Comparison of ENCODE assay signal across 17 cellular contexts in the genomic region with DNA sequence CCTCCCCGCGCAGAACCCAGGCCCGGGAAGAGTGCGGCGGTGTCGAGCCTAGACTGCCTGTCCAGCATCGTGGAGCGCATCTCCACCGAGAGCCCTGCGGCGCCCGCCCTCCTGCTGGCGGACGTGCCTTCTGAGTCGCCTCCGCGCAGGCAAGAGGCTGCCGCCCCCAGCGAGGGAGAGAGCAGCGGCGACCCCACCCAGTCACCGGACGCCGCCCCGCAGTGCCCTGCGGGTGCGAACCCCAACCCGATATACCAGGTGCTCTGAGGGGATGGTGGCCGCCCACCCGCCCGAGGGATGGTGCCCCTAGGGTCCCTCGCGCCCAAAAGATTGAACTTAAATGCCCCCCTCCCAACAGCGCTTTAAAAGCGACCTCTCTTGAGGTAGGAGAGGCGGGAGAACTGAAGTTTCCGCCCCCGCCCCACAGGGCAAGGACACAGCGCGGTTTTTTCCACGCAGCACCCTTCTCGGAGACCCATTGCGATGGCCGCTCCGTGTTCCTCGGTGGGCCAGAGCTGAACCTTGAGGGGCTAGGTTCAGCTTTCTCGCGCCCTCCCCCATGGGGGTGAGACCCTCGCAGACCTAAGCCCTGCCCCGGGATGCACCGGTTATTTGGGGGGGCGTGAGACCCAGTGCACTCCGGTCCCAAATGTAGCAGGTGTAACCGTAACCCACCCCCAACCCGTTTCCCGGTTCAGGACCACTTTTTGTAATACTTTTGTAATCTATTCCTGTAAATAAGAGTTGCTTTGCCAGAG. TPM values are rescaled to one million over a fixed set of nuclear protein-coding genes. Genes with fewer than 3 reads are reported as not detected.
DNase-seq lines count a peak whose midpoint lies in the region; FAIRE-seq and TF ChIP-seq lines count a peak whose summit lies in the region.
"Had no signal": no experiment of that assay in that cellular context is flagged by ENCODE, and none has a peak within 500 bp of the region (broad histone marks: within the 10 kb centered on the region; RNA-seq: fewer than 3 reads in every experiment).

No MANE protein-coding gene starts in this region.

- H3K4me1 ChIP-seq in BLaER1: no peaks in the 10 kb centered on the region; the same call in 1 of the 2 replicates
- H3K4me1 ChIP-seq in H9 (ENCODE audit: insufficient read depth, low read length): no peaks in the 10 kb centered on the region
- H3K4me1 ChIP-seq: HAP-1 had no signal

- H3K36me3 ChIP-seq in BLaER1 (no peaks in the 10 kb centered on the region), neural cell (ENCODE audit: insufficient read depth, low read length) (no peaks in the 10 kb centered on the region)
- H3K36me3 ChIP-seq: HAP-1 had no signal

- H3K27ac Mint-ChIP-seq in H9 (no peak overlapping the region), brain (peak overlapping the region in 1 of 5 experiments; percentile 26)
- H3K27ac Mint-ChIP-seq: activated T-cell treated with anti-CD3 and anti-CD28 coated beads, Interleukin-2, amount 50 U/mL, for 72 hours; memory B cell; T-helper 17 cell had no signal

- H2AK5ac ChIP-seq in H9 (ENCODE audit: insufficient read length, low read length): no peak overlapping the region

- no peak overlapping the region for H4K91ac ChIP-seq in H9 (ENCODE audit: insufficient read length, low read depth, low read length)

- H3K27me3 Mint-ChIP-seq in H9 (ENCODE audit: low read depth): peaks cover 5% of the 10 kb centered on the region
- peaks cover 2% of the 10 kb centered on the region for H3K27me3 Mint-ChIP-seq in brain

- H3K23ac ChIP-seq in H9 (ENCODE audit: insufficient read length, low read depth, low read length): no peak overlapping the region

- POLR2A ChIA-PET in GM10248 (lab: Yijun Ruan, JAX): no interaction called here

- no peak overlapping the region for H3T11ph ChIP-seq in H9 (ENCODE audit: low read length)

- H3K79me1 ChIP-seq in H9 (ENCODE audit: insufficient read depth, low read depth, low read length, poor library complexity, severe bottlenecking): no peaks in the 10 kb centered on the region

- H2BK120ac ChIP-seq in H9 (ENCODE audit: low read depth, low read length, poor library complexity, severe bottlenecking): no peak overlapping the region

- H3K27me3 ChIP-seq in BLaER1: peaks cover 67% of the 10 kb centered on the region
- H3K27me3 ChIP-seq in H9 (ENCODE audit: insufficient read depth, low read length): peaks cover 70% of the 10 kb centered on the region
- H3K27me3 ChIP-seq in neural cell (ENCODE audit: insufficient read depth, low read depth, low read length): peaks cover 82% of the 10 kb centered on the region

- peaks cover 11% of the 10 kb centered on the region for H3K23me2 ChIP-seq in H9 (ENCODE audit: insufficient read length, low read depth, low read length, poor library complexity, severe bottlenecking)

- no peak for FAIRE-seq in HTR-8/SVneo (lab: Jason Lieb, UNC)

- H4K20me1 ChIP-seq in BLaER1: 0 out of 2 replicates have a peak, but pooled peaks cover 5% of the 10 kb centered on the region
- no peaks in the 10 kb centered on the region for H4K20me1 ChIP-seq in H9 (ENCODE audit: control insufficient read depth, insufficient read depth, insufficient read length)
- no peaks in the 10 kb centered on the region for H4K20me1 ChIP-seq in neural cell (ENCODE audit: insufficient read depth)

- peak overlapping the region in 1 of 2 experiments; percentile 72; a peak in 3 of 5 replicates for H3K4me3 Mint-ChIP-seq in H9
- peak overlapping the region; percentile 52 to 80 (median 78) for H3K4me3 Mint-ChIP-seq in brain
- H3K4me3 Mint-ChIP-seq: activated T-cell treated with anti-CD3 and anti-CD28 coated beads, Interleukin-2, amount 50 U/mL, for 72 hours; CD4-positive, CD25-positive, alpha-beta regulatory T cell; memory B cell; T-helper 17 cell had no signal

- in situ Hi-C loops in ACHN (cut with HindIII; ENCODE audit: low pct_ligation_motif_present, low pct_unique_long_range_greater_than_20kb, low sequenced_read_pairs): no loop called here

- no peak overlapping the region for H2BK12ac ChIP-seq in H9 (ENCODE audit: insufficient read length, low read depth, low read length)

- no peak overlapping the region for H2BK15ac ChIP-seq in H9 (ENCODE audit: low read depth, low read length)

- H3K36me3 Mint-ChIP-seq in H9 (ENCODE audit: insufficient read depth in 1 of 3, low read depth in 3 of 3) (no peaks in the 10 kb centered on the region), brain (no peaks in the 10 kb centered on the region)
- H3K36me3 Mint-ChIP-seq: CD4-positive, CD25-positive, alpha-beta regulatory T cell; memory B cell had no signal

- H3K18ac ChIP-seq in H9 (ENCODE audit: insufficient read length, low read depth, low read length): no peak overlapping the region

- no peak for TF ChIP-seq EP300 in neural cell (conservative IDR thresholded peaks at IDR 0.05; ENCODE audit: poor library complexity, severe bottlenecking)

- TF ChIP-seq CTCF in H9 (conservative IDR thresholded peaks at IDR 0.05) (no peak), brain (conservative IDR thresholded peaks at IDR 0.05) (no peak), neural cell (IDR thresholded peaks at IDR 0.05; ENCODE audit: poor library complexity, severe bottlenecking) (no peak), GM10248 (IDR thresholded peaks at IDR 0.05; ENCODE audit: control extremely low read depth, extremely low read depth, low read depth, missing control alignments) (no peak)

- no peak overlapping the region for H2AFZ ChIP-seq in H9 (ENCODE audit: low read length)
- H2AFZ ChIP-seq in neural cell (ENCODE audit: low read depth, low read length): no peak overlapping the region

- H3K4me2 ChIP-seq in BLaER1: peak overlapping the region; percentile 24; the same call in 1 of the 2 replicates
- H3K4me2 ChIP-seq in H9 (ENCODE audit: insufficient read depth, insufficient read length, low read length): peak overlapping the region; percentile 68
- no peak overlapping the region for H3K4me2 ChIP-seq in neural cell (ENCODE audit: low read length)

- no peak overlapping the region for H2BK5ac ChIP-seq in H9 (ENCODE audit: insufficient read length, low read length)

- no peak overlapping the region for H3K56ac ChIP-seq in H9 (ENCODE audit: insufficient read length, low read depth, low read length)

- CTCF ChIA-PET in GM10248 (lab: Yijun Ruan, JAX): interaction anchor here (0.9 to 2.6 kb wide), 3 partner anchors 10 to 385 kb away, joined by 3 to 13 read pairs (median 3); a partner anchor contains a TSS

- H3K4me1 Mint-ChIP-seq in H9 (peaks cover 15 to 28% of the 10 kb centered on the region in 2 experiments), brain (peaks cover 16% of the 10 kb centered on the region)
- H3K4me1 Mint-ChIP-seq: CD4-positive, CD25-positive, alpha-beta regulatory T cell; memory B cell had no signal

- H4K5ac ChIP-seq in H9 (ENCODE audit: insufficient read length, low read depth, low read length): no peak overlapping the region

- no peak overlapping the region for H3K4me3 ChIP-seq in BLaER1
- peak overlapping the region; percentile 25 for H3K4me3 ChIP-seq in neural cell (ENCODE audit: low read length)
- H3K4me3 ChIP-seq: HAP-1 had no signal

- DNase-seq in H9 (no peak), ACHN (no peak), OCI-M1 (lab: John Stamatoyannopoulos, UW) (no peak), HTR-8/SVneo (ENCODE audit: insufficient read length, low spot score) (no peak), GM10248 (ENCODE audit: extremely low spot score) (no peak)
- DNase-seq: activated CD4-positive, alpha-beta T cell treated with anti-CD3 and anti-CD28 coated beads for 4 hours; activated T-cell treated with anti-CD3 and anti-CD28 coated beads, Interleukin-2, amount 50 U/mL, for 72 hours; CD4-positive, CD25-positive, alpha-beta regulatory T cell; GF-D8; stimulated activated CD4-positive, alpha-beta T cell treated with anti-CD3 and anti-CD28 coated beads, Interleukin-4, amount 100 ng/mL, for 1 hour; T-helper 17 cell had no signal

- H3K9me3 ChIP-seq in BLaER1 (peaks cover 24% of the 10 kb centered on the region), H9 (ENCODE audit: control insufficient read depth, low read depth, low read length) (no peaks in the 10 kb centered on the region), neural cell (ENCODE audit: low read length) (no peaks in the 10 kb centered on the region)
- H3K9me3 ChIP-seq: HAP-1 had no signal

- no peak overlapping the region for H3K14ac ChIP-seq in H9 (ENCODE audit: insufficient read depth, low read length)

- H3K9me3 Mint-ChIP-seq in H9 (peaks cover 0 to 3% of the 10 kb centered on the region in 2 experiments; a peak in 1 of 5 replicates), brain (peaks cover 0 to 2% (median 0%) of the 10 kb centered on the region in 5 experiments)
- H3K9me3 Mint-ChIP-seq: activated T-cell treated with anti-CD3 and anti-CD28 coated beads, Interleukin-2, amount 50 U/mL, for 72 hours; memory B cell had no signal

- no peak for TF ChIP-seq RAD21 in neural cell (conservative IDR thresholded peaks at IDR 0.05)

- H3K9ac ChIP-seq in BLaER1: no peak overlapping the region
- no peak overlapping the region for H3K9ac ChIP-seq in H9 (ENCODE audit: extremely low read depth, insufficient read length, low read length)
- H3K9ac ChIP-seq in neural cell (ENCODE audit: low read length): no peak overlapping the region

- no peak overlapping the region for H3K4ac ChIP-seq in H9 (ENCODE audit: low read depth, low read length)

- no peaks in the 10 kb centered on the region for H3K79me2 ChIP-seq in H9 (ENCODE audit: insufficient read depth, low read length)
- no peaks in the 10 kb centered on the region for H3K79me2 ChIP-seq in neural cell (replicated peaks; ENCODE audit: insufficient read depth, low read length)

- H3K27ac ChIP-seq in BLaER1: no peak overlapping the region
- H3K27ac ChIP-seq in H9 (ENCODE audit: insufficient read length, low read depth, low read length): no peak overlapping the region
- H3K27ac ChIP-seq in neural cell (ENCODE audit: low read length): no peak overlapping the region

- no peaks in the 10 kb centered on the region for H3K9me2 ChIP-seq in neural cell (ENCODE audit: insufficient read depth, low read length)

- H2BK20ac ChIP-seq in H9 (ENCODE audit: low read depth, low read length, poor library complexity, severe bottlenecking): no peak overlapping the region

- no peak overlapping the region for H4K8ac ChIP-seq in H9 (replicated peaks; ENCODE audit: insufficient read length, low read depth, low read length)

- no peaks in the 10 kb centered on the region for H3F3A ChIP-seq in neural cell (ENCODE audit: insufficient read depth, low read length, poor library complexity, severe bottlenecking)

- no CpG with 5 or more reads among the region's 56 CpGs for WGBS in H9 (ENCODE audit: extremely low coverage, insufficient read length, low lambda C conversion rate)

TF ChIP-seq in neural cell, 6 proteins besides CTCF, POLR2A, EP300 and RAD21:
- TF ChIP-seq EZH2 (IDR thresholded peaks at IDR 0.05; ENCODE audit: borderline replicate concordance, insufficient read depth, low read length, poor library complexity, severe bottlenecking) (peak; percentile 46), MXI1 (conservative IDR thresholded peaks at IDR 0.05; ENCODE audit: poor library complexity, severe bottlenecking) (no peak)
TF ChIP-seq in neural cell: peak in this region for 1.

RNA-seq across cellular contexts. Expression of a gene that starts 2.0 kb away (rescaled TPM):
- not detected in 2 replicates for total RNA-seq in H9 (2021)
- polyA plus RNA-seq in brain (ENCODE audit: insufficient read depth, low read depth, low replicate concordance) (not detected), neural cell (not detected in 2 replicates)
- not detected in 2 replicates for polyA minus RNA-seq in neural cell
- total RNA-seq: activated T-cell treated with anti-CD3 and anti-CD28 coated beads, Interleukin-2, amount 50 U/mL, for 72 hours; CD4-positive, CD25-positive, alpha-beta regulatory T cell; T-helper 17 cell had no signal
- polyA plus RNA-seq: CD4-positive, CD25-positive, alpha-beta regulatory T cell had no signal

RNA-seq across cellular contexts. Expression of a gene that starts 13.2 kb away (rescaled TPM):
- total RNA-seq in H9 (2021): 0.04 TPM in 1 of 2 replicates, not detected in the other
- 18.9 TPM for polyA plus RNA-seq in brain (ENCODE audit: insufficient read depth, low read depth, low replicate concordance)
- polyA plus RNA-seq in neural cell: 8.9 and 12.5 TPM in 2 replicates
- polyA minus RNA-seq in neural cell: 20.7 and 24.7 TPM in 2 replicates
- total RNA-seq: activated T-cell treated with anti-CD3 and anti-CD28 coated beads, Interleukin-2, amount 50 U/mL, for 72 hours; CD4-positive, CD25-positive, alpha-beta regulatory T cell; NCI-H460; T-helper 17 cell had no signal
